1 cellular context compared by ENCODE assay signal in genomic region chrX:154542723-154543424, GRCh38.
A peak's percentile ranks its signal among the peaks of the same experiment; 100 is the strongest.
TF ChIP-seq lines count a peak whose summit lies in the region.

No MANE protein-coding gene starts in this region.

TF ChIP-seq in A549, 52 proteins besides CTCF, POLR2A, EP300 and RAD21 (continued from another document):
- TF ChIP-seq ELK1 (IDR thresholded peaks at IDR 0.05; ENCODE audit: low read depth, low read length) (no peak), KDM5A (IDR thresholded peaks at IDR 0.05) (no peak), PHF8 (IDR thresholded peaks at IDR 0.05; ENCODE audit: borderline replicate concordance, low read depth) (no peak), TFCP2L1 (CRISPR knock-in tag; IDR thresholded peaks at IDR 0.05) (no peak), CBX8 (IDR thresholded peaks at IDR 0.05) (no peak), ESRRA (IDR thresholded peaks at IDR 0.05; ENCODE audit: borderline replicate concordance, low read length) (no peak), ZFP36 (IDR thresholded peaks at IDR 0.05; ENCODE audit: borderline replicate concordance, partially characterized antibody) (no peak), JUN (IDR thresholded peaks at IDR 0.05) (peak in 1 of 2 experiments; percentile 21; a peak in 3 of 5 replicates), HEYL (CRISPR knock-in tag; IDR thresholded peaks at IDR 0.05) (no peak; the same call in 1 of the 2 replicates), USF2 (IDR thresholded peaks at IDR 0.05) (peak; percentile 85), RFX5 (IDR thresholded peaks at IDR 0.05) (no peak), CHD2 (IDR thresholded peaks at IDR 0.05; ENCODE audit: low read length, partially characterized antibody) (no peak), EHF (CRISPR knock-in tag; IDR thresholded peaks at IDR 0.05) (no peak; the same call in 1 of the 2 replicates), JUNB (IDR thresholded peaks at IDR 0.05) (no peak), HMGXB4 (CRISPR knock-in tag; IDR thresholded peaks at IDR 0.05; ENCODE audit: borderline replicate concordance) (no peak), CBX2 (IDR thresholded peaks at IDR 0.05; ENCODE audit: borderline replicate concordance, low read depth) (no peak), GATA3 (IDR thresholded peaks at IDR 0.05; ENCODE audit: borderline replicate concordance) (no peak; the same call in 1 of the 2 replicates), RNF2 (IDR thresholded peaks at IDR 0.05; ENCODE audit: borderline replicate concordance, low read depth) (no peak), ZSCAN20 (CRISPR knock-in tag; IDR thresholded peaks at IDR 0.05) (no peak), E2F6 (IDR thresholded peaks at IDR 0.05; ENCODE audit: borderline replicate concordance, low read depth) (peak; percentile 65; the same call in 1 of the 2 replicates), PBX3 (IDR thresholded peaks at IDR 0.05) (no peak), CHD4 (IDR thresholded peaks at IDR 0.05; ENCODE audit: borderline replicate concordance) (no peak), HES2 (IDR thresholded peaks at IDR 0.05) (no peak), REST (IDR thresholded peaks at IDR 0.05) (peak; percentile 62), FOSL2 (IDR thresholded peaks at IDR 0.05) (no peak), FOSL2 (CRISPR knock-in tag; IDR thresholded peaks at IDR 0.05) (peak; percentile 29; the same call in 1 of the 2 replicates), NFE2L2 (conservative IDR thresholded peaks at IDR 0.05; ENCODE audit: low read length) (no peak), NR3C1 (IDR thresholded peaks at IDR 0.05) (no peak), BCL3 (IDR thresholded peaks at IDR 0.05) (no peak; the same call in 2 of the 3 replicates), EHMT2 (IDR thresholded peaks at IDR 0.05; ENCODE audit: low read depth) (no peak), RARB (CRISPR knock-in tag; IDR thresholded peaks at IDR 0.05) (no peak), FOSB (CRISPR knock-in tag; IDR thresholded peaks at IDR 0.05) (no peak)
